ENCODE assay signal across 8 cellular contexts in the genomic region with DNA sequence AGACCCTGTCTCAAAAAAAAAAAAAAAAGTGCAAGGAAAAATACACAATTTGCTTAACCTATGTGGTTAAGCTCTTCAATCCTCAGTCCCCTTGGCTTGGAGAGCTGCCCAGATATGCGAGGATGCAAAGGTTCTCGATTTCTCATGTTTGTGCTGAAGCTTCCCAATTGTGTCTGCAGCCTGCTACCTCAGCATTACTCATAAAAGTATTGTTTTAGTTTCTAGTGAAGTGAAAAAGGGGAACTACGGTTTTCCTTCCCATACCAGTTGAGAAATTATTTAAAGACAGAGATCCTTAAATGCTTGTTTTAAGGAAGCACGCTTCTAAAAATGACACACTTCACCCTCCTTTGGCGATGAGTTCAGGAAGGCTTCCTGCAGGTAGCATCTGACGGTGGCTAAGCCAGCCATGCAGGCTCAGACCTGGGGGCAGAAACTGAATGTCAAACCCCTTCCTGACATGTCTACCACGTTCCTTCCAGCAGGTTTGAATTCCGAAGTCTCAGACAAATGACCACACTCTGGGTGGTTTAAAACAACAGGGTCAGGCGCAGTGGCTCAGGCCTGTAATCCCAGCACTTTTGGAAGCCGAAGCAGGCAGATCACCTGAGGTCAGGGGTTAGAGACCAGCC. TPM values are rescaled to one million over a fixed set of nuclear protein-coding genes. Genes with fewer than 3 reads are reported as not detected.
DNase-seq lines count a peak whose midpoint lies in the region; ATAC-seq and TF ChIP-seq lines count a peak whose summit lies in the region.

No MANE protein-coding gene starts in this region.

- H3K36me3 Mint-ChIP-seq in activated T-helper 17 cell treated with anti-CD3 and anti-CD28 coated beads, Interleukin-2, amount 50 U/mL, for 72 hours (ENCODE audit: low read depth) = no peaks in the 10 kb centered on the region
- peaks cover 3% of the 10 kb centered on the region for H3K36me3 Mint-ChIP-seq in osteocyte (ENCODE audit: unreplicated experiment)

- peaks cover 5% of the 10 kb centered on the region for H3K9me3 Mint-ChIP-seq in activated T-helper 17 cell treated with anti-CD3 and anti-CD28 coated beads, Interleukin-2, amount 50 U/mL, for 72 hours
- peaks cover 5% of the 10 kb centered on the region for H3K9me3 Mint-ChIP-seq in osteocyte (ENCODE audit: unreplicated experiment)

- H3K4me3 Mint-ChIP-seq in activated T-helper 17 cell treated with anti-CD3 and anti-CD28 coated beads, Interleukin-2, amount 50 U/mL, for 72 hours = peak overlapping the region; percentile 13
- H3K4me3 Mint-ChIP-seq in osteocyte (ENCODE audit: unreplicated experiment) = no peak overlapping the region

- ATAC-seq in GM18505 (IDR thresholded peaks at IDR 0.05; ENCODE audit: unreplicated experiment) (peak; percentile 51), HG03159 (IDR thresholded peaks at IDR 0.05; ENCODE audit: unreplicated experiment) (peak; percentile 37)
- ATAC-seq in activated T-helper 17 cell treated with anti-CD3 and anti-CD28 coated beads, Interleukin-2, amount 50 U/mL, for 72 hours (replicated peaks) = no peak

- no peak for TF ChIP-seq CTCF in osteocyte (IDR thresholded peaks at IDR 0.05)

- DNase-seq in osteocyte (ENCODE audit: extremely low spot score, unreplicated experiment) (peak; percentile 83), NCI-H510A (lab: John Stamatoyannopoulos, UW) (no peak), activated gamma-delta T cell (lab: John Stamatoyannopoulos, UW) (no peak), ecto neural progenitor cell (ENCODE audit: low spot score) (no peak), NCI-H748 (lab: John Stamatoyannopoulos, UW; ENCODE audit: unreplicated experiment) (no peak)

- no peak overlapping the region for H3K27ac Mint-ChIP-seq in activated T-helper 17 cell treated with anti-CD3 and anti-CD28 coated beads, Interleukin-2, amount 50 U/mL, for 72 hours
- peak overlapping the region; percentile 68 for H3K27ac Mint-ChIP-seq in osteocyte (ENCODE audit: unreplicated experiment)

- TF ChIP-seq POLR2A in GM18505 (IDR thresholded peaks at IDR 0.05; ENCODE audit: borderline replicate concordance, extremely low read depth, insufficient read depth, insufficient read length) = no peak

- peaks cover 30% of the 10 kb centered on the region for H3K4me1 Mint-ChIP-seq in activated T-helper 17 cell treated with anti-CD3 and anti-CD28 coated beads, Interleukin-2, amount 50 U/mL, for 72 hours
- H3K4me1 Mint-ChIP-seq in osteocyte (ENCODE audit: unreplicated experiment) = peaks cover 48% of the 10 kb centered on the region

- H3K27me3 Mint-ChIP-seq in activated T-helper 17 cell treated with anti-CD3 and anti-CD28 coated beads, Interleukin-2, amount 50 U/mL, for 72 hours = peaks cover 4% of the 10 kb centered on the region
- no peaks in the 10 kb centered on the region for H3K27me3 Mint-ChIP-seq in osteocyte (ENCODE audit: unreplicated experiment)

RNA-seq across cellular contexts. Expression of a gene that starts 47.9 kb away (rescaled TPM):
- total RNA-seq in activated T-helper 17 cell treated with anti-CD3 and anti-CD28 coated beads, Interleukin-2, amount 50 U/mL, for 72 hours = 1 to 10 TPM in 1 of 2 donors, under 1 TPM in 1; 0.56 to 3.4 TPM
- 0.78 and 0.97 TPM in 2 replicates for total RNA-seq in osteocyte
